9 cellular contexts compared by ENCODE assay signal in the genomic region with DNA sequence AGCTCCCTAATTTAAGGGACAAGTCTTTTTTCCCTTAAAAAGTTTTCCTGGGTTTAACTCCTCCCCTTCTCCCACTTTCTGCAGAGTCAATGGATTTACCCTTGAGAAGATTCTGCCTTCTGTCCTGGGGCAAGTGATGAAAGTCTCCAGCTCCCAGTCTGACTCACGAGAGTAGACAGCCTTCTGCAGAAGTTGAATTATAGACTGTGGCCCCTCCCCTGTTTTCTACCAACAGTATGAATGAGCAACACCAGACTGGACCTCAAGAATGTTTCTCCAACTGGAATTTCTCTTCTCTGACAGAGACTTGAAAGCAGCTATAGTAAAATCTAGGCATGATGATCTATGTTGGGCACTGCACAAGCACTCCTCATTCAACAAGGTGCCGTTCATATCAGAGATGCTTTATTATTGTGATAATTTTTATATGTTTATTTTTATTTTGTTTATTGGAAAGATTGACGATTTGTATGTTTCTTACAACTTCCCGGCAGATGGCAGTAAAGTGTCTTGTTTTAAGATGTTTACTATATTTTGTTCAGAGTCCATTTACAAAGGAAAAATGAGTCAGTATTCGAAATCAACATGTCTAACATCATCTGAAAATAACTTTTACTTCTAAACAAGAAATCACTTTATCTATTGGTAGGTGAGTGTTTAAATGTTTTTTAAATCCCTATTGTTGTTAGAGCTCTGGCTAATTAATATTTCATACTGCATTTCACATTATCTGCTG. TPM values are rescaled to one million over a fixed set of nuclear protein-coding genes. Genes with fewer than 3 reads are reported as not detected.
DNase-seq lines count a peak whose midpoint lies in the region; ATAC-seq and TF ChIP-seq lines count a peak whose summit lies in the region.
"Had no signal": no experiment of that assay in that cellular context is flagged by ENCODE, and none has a peak within 500 bp of the region (broad histone marks: within the 10 kb centered on the region; RNA-seq: fewer than 3 reads in every experiment).

No MANE protein-coding gene starts in this region.

- TF ChIP-seq CTCF in progenitor cell of endocrine pancreas (IDR thresholded peaks at IDR 0.05; ENCODE audit: unreplicated experiment) (no peak), GM13976 (IDR thresholded peaks at IDR 0.05; ENCODE audit: borderline replicate concordance, control extremely low read depth, extremely low read depth, insufficient read depth, missing control alignments) (no peak)

- peak; percentile 62 for DNase-seq in DMS79 treated with DMSO at 0.1 percent for 48 hours (lab: John Stamatoyannopoulos, UW)
- DNase-seq in DMS79 (lab: John Stamatoyannopoulos, UW) = no peak
- DNase-seq in NCI-H2227 treated with DMSO at 0.1 percent for 48 hours (lab: John Stamatoyannopoulos, UW) = peak; percentile 48
- peak; percentile 71 for DNase-seq in dermis blood vessel endothelial cell
- no peak for DNase-seq in progenitor cell of endocrine pancreas (ENCODE audit: low spot score, unreplicated experiment)
- no peak for DNase-seq in GM13976 (ENCODE audit: low spot score)

- H3K4me3 Mint-ChIP-seq in progenitor cell of endocrine pancreas (ENCODE audit: low read depth) = no peak overlapping the region

- H3K4me1 Mint-ChIP-seq in progenitor cell of endocrine pancreas (ENCODE audit: low read depth) = no peaks in the 10 kb centered on the region

- no peak overlapping the region for H3K4me3 ChIP-seq in skeletal muscle satellite cell (ENCODE audit: low read length)
- H3K4me3 ChIP-seq: BLaER1 treated with 17β-estradiol and CSF1 and Interleukin-3, amounts not matched to agents 10 nM and 100 nM had no signal

- no peaks in the 10 kb centered on the region for H3K9me3 Mint-ChIP-seq in progenitor cell of endocrine pancreas (ENCODE audit: low read depth)

- H3K27ac Mint-ChIP-seq in progenitor cell of endocrine pancreas = no peak overlapping the region

- no peak overlapping the region for H3K9ac ChIP-seq in skeletal muscle satellite cell (ENCODE audit: low read depth, low read length)
- H3K9ac ChIP-seq: BLaER1 treated with 17β-estradiol and CSF1 and Interleukin-3, amounts not matched to agents 10 nM and 100 nM had no signal

- no peaks in the 10 kb centered on the region for H3K9me3 ChIP-seq in skeletal muscle satellite cell (replicated peaks; ENCODE audit: low read length)
- H3K9me3 ChIP-seq: BLaER1 treated with 17β-estradiol and CSF1 and Interleukin-3, amounts not matched to agents 10 nM and 100 nM had no signal

- H3K4me1 ChIP-seq in skeletal muscle satellite cell (ENCODE audit: control insufficient read depth, insufficient read depth, low read length) = no peaks in the 10 kb centered on the region

- no peaks in the 10 kb centered on the region for H3K36me3 ChIP-seq in skeletal muscle satellite cell (ENCODE audit: insufficient read depth, low read length)
- H3K36me3 ChIP-seq: BLaER1 treated with 17β-estradiol and CSF1 and Interleukin-3, amounts not matched to agents 10 nM and 100 nM had no signal

- in situ Hi-C loops in GM13976 (cut with MboI; ENCODE audit: low sequenced_read_pairs, unreplicated experiment) = no loop called here

- H3K4me2 ChIP-seq in skeletal muscle satellite cell (ENCODE audit: low read length) = peak overlapping the region; percentile 16
- H3K4me2 ChIP-seq: BLaER1 treated with 17β-estradiol and CSF1 and Interleukin-3, amounts not matched to agents 10 nM and 100 nM had no signal

- no peak for ATAC-seq in HG03097 (IDR thresholded peaks at IDR 0.05; ENCODE audit: low FRiP score, unreplicated experiment)

- peaks cover 31% of the 10 kb centered on the region for H3K27me3 Mint-ChIP-seq in progenitor cell of endocrine pancreas

- H3K27me3 ChIP-seq in skeletal muscle satellite cell (ENCODE audit: control insufficient read depth, insufficient read depth, low read length) = peaks cover 52% of the 10 kb centered on the region
- H3K27me3 ChIP-seq: BLaER1 treated with 17β-estradiol and CSF1 and Interleukin-3, amounts not matched to agents 10 nM and 100 nM had no signal

- no peaks in the 10 kb centered on the region for H3K36me3 Mint-ChIP-seq in progenitor cell of endocrine pancreas (ENCODE audit: insufficient read depth)

RNA-seq across cellular contexts. Expression of gene LMO2, which starts 56.6 kb away (rescaled TPM):
- total RNA-seq in dermis blood vessel endothelial cell = 107 and 149 TPM in 2 replicates
- total RNA-seq in skeletal muscle satellite cell (2012; rRNA removed) = 0.25 and 0.44 TPM in 2 replicates
- total RNA-seq in progenitor cell of endocrine pancreas = 0.36 and 0.55 TPM in 2 replicates

Comparison
In these comparisons a context has a peak if more than half of its experiments do, and no peak if none do; other contexts are left out.
1. DNase-seq: peak in DMS79 treated with DMSO at 0.1 percent for 48 hours (single experiment), NCI-H2227 treated with DMSO at 0.1 percent for 48 hours (single experiment) and dermis blood vessel endothelial cell (single experiment); none in DMS79 (single experiment), progenitor cell of endocrine pancreas (single experiment) and GM13976 (single experiment).
2. RNA of gene LMO2, which starts 56.6 kb away (total RNA-seq): 107 to 149 TPM in dermis blood vessel endothelial cell; 0.36 to 0.55 TPM in progenitor cell of endocrine pancreas; every median in the first group is over 10 times any median in the second.